1 cellular context compared by ENCODE assay signal in the genomic region with DNA sequence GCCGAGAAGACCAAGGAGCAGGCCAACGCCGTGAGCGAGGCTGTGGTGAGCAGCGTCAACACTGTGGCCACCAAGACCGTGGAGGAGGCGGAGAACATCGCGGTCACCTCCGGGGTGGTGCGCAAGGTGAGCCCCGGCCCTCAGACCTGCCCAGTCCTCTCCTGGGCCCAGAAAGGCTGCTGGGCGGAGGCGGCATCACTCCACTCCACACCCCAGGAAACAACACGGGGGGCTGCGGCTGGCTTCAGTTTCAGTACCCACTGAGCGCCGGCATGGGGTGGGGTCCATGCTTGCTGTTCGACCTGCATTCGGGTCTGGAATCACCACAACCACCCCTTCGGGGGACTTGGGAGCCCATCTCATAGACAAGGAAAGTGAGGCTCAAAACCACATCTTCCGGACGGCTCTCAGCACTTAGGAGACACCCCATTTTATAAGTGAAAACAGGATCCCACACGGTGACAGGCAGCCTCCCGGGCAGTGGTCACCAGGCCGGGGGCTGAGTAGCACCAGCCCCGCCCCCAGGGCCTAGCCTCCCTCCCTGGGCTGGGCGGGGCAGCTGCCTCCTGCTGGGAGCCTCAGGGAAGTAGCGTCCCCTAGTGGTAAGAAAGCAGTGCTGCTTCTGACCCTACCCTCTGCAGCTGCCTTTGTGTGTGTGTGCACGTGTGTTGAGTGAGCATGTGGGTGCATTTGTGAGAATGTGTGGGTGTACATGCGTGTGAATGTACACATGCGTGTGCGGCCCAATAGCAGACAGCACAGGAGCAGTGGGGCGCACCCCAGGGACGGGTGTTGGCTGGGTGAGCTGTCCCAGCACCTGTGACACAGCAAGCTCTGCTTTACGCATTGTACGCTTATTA.
TF ChIP-seq lines count a peak whose summit lies in the region.

No MANE protein-coding gene starts in this region.

TF ChIP-seq in HepG2, 621 proteins besides CTCF, POLR2A, EP300 and RAD21 (continued from another document and continues in another):
- TF ChIP-seq, protein P1, sequence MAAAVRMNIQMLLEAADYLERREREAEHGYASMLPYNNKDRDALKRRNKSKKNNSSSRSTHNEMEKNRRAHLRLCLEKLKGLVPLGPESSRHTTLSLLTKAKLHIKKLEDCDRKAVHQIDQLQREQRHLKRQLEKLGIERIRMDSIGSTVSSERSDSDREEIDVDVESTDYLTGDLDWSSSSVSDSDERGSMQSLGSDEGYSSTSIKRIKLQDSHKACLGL (CRISPR knock-in tag; IDR thresholded peaks at IDR 0.05): 0 out of 2 replicates have a peak, but pooled peaks have one; percentile 29
- TF ChIP-seq, protein P2, sequence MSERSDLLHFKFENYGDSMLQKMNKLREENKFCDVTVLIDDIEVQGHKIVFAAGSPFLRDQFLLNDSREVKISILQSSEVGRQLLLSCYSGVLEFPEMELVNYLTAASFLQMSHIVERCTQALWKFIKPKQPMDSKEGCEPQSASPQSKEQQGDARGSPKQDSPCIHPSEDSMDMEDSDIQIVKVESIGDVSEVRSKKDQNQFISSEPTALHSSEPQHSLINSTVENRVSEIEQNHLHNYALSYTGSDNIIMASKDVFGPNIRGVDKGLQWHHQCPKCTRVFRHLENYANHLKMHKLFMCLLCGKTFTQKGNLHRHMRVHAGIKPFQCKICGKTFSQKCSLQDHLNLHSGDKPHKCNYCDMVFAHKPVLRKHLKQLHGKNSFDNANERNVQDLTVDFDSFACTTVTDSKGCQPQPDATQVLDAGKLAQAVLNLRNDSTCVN (CRISPR knock-in tag; IDR thresholded peaks at IDR 0.05; ENCODE audit: borderline replicate concordance): no peak
- TF ChIP-seq ZNF160 (CRISPR knock-in tag; IDR thresholded peaks at IDR 0.05): no peak
- no peak for TF ChIP-seq ZNF367 (CRISPR knock-in tag; IDR thresholded peaks at IDR 0.05; ENCODE audit: borderline replicate concordance)
- TF ChIP-seq ZFY (CRISPR knock-in tag; IDR thresholded peaks at IDR 0.05): peak; percentile 31; the same call in 1 of the 2 replicates
- peak; percentile 55; the same call in 1 of the 2 replicates for TF ChIP-seq SP4 (CRISPR knock-in tag; IDR thresholded peaks at IDR 0.05)
- no peak for TF ChIP-seq ATM (IDR thresholded peaks at IDR 0.05; ENCODE audit: borderline replicate concordance)
- TF ChIP-seq ZNF691 (CRISPR knock-in tag; IDR thresholded peaks at IDR 0.05; ENCODE audit: borderline replicate concordance, low read depth): no peak
- TF ChIP-seq ZNF235 (CRISPR knock-in tag; IDR thresholded peaks at IDR 0.05; ENCODE audit: borderline replicate concordance): no peak
- TF ChIP-seq ZNF816 (CRISPR knock-in tag; IDR thresholded peaks at IDR 0.05; ENCODE audit: borderline replicate concordance): no peak
- no peak for TF ChIP-seq ZNF180 (CRISPR knock-in tag; IDR thresholded peaks at IDR 0.05; ENCODE audit: borderline replicate concordance, low read depth)
- TF ChIP-seq ZNF773 (CRISPR knock-in tag; IDR thresholded peaks at IDR 0.05; ENCODE audit: borderline replicate concordance): no peak
- no peak for TF ChIP-seq TOE1 (CRISPR knock-in tag; IDR thresholded peaks at IDR 0.05)
- no peak for TF ChIP-seq U2AF2 (IDR thresholded peaks at IDR 0.05; ENCODE audit: low read depth, low read length)
- TF ChIP-seq BCL6 (CRISPR knock-in tag; IDR thresholded peaks at IDR 0.05): no peak
- peak; percentile 35; the same call in 1 of the 2 replicates for TF ChIP-seq ERF (CRISPR knock-in tag; IDR thresholded peaks at IDR 0.05)
- TF ChIP-seq ZBTB7B (CRISPR knock-in tag; IDR thresholded peaks at IDR 0.05): no peak
- TF ChIP-seq ZNF547 (CRISPR knock-in tag; IDR thresholded peaks at IDR 0.05): peak; percentile 34; the same call in 1 of the 2 replicates
- peak; percentile 26; the same call in 1 of the 2 replicates for TF ChIP-seq ZNF350 (CRISPR knock-in tag; IDR thresholded peaks at IDR 0.05; ENCODE audit: borderline replicate concordance, low read depth)
- TF ChIP-seq ATF3 (CRISPR knock-in tag; IDR thresholded peaks at IDR 0.05): no peak
- no peak for TF ChIP-seq ZNF7 (CRISPR knock-in tag; IDR thresholded peaks at IDR 0.05)
- TF ChIP-seq, protein P3, sequence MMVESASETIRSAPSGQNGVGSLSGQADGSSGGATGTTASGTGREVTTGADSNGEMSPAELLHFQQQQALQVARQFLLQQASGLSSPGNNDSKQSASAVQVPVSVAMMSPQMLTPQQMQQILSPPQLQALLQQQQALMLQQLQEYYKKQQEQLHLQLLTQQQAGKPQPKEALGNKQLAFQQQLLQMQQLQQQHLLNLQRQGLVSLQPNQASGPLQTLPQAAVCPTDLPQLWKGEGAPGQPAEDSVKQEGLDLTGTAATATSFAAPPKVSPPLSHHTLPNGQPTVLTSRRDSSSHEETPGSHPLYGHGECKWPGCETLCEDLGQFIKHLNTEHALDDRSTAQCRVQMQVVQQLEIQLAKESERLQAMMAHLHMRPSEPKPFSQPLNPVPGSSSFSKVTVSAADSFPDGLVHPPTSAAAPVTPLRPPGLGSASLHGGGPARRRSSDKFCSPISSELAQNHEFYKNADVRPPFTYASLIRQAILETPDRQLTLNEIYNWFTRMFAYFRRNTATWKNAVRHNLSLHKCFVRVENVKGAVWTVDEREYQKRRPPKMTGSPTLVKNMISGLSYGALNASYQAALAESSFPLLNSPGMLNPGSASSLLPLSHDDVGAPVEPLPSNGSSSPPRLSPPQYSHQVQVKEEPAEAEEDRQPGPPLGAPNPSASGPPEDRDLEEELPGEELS (CRISPR knock-in tag; IDR thresholded peaks at IDR 0.05): no peak; the same call in 1 of the 2 replicates
- no peak for TF ChIP-seq ZNF337 (CRISPR knock-in tag; IDR thresholded peaks at IDR 0.05; ENCODE audit: borderline replicate concordance, low read depth)
- TF ChIP-seq ZNF326 (CRISPR knock-in tag; IDR thresholded peaks at IDR 0.05; ENCODE audit: borderline replicate concordance): no peak
- peak; percentile 53; the same call in 1 of the 2 replicates for TF ChIP-seq KDM2A (CRISPR knock-in tag; IDR thresholded peaks at IDR 0.05; ENCODE audit: borderline replicate concordance, low read depth)
- TF ChIP-seq ZNF431 (CRISPR knock-in tag; IDR thresholded peaks at IDR 0.05; ENCODE audit: borderline replicate concordance, low read depth): no peak
- no peak for TF ChIP-seq CENPX (CRISPR knock-in tag; IDR thresholded peaks at IDR 0.05)
- no peak for TF ChIP-seq ZNF329 (CRISPR knock-in tag; IDR thresholded peaks at IDR 0.05; ENCODE audit: low read depth)
- TF ChIP-seq XRCC5 (optimal IDR thresholded peaks at IDR 0.05; ENCODE audit: low read length): peak; percentile 34
- TF ChIP-seq RFX5 (IDR thresholded peaks at IDR 0.05; ENCODE audit: low read depth, low read length): no peak
- no peak for TF ChIP-seq NR2F6 (IDR thresholded peaks at IDR 0.05)
- TF ChIP-seq NR2F6 (CRISPR knock-in tag; IDR thresholded peaks at IDR 0.05): peak; percentile 6; the same call in 1 of the 2 replicates
- TF ChIP-seq ZNF777 (CRISPR knock-in tag; IDR thresholded peaks at IDR 0.05): no peak
- no peak for TF ChIP-seq KDM1A (CRISPR knock-in tag; IDR thresholded peaks at IDR 0.05)
- no peak for TF ChIP-seq ZSCAN12 (CRISPR knock-in tag; IDR thresholded peaks at IDR 0.05)
- TF ChIP-seq TARDBP (CRISPR knock-in tag; IDR thresholded peaks at IDR 0.05): peak; percentile 59; the same call in 1 of the 2 replicates
- TF ChIP-seq, protein P4, sequence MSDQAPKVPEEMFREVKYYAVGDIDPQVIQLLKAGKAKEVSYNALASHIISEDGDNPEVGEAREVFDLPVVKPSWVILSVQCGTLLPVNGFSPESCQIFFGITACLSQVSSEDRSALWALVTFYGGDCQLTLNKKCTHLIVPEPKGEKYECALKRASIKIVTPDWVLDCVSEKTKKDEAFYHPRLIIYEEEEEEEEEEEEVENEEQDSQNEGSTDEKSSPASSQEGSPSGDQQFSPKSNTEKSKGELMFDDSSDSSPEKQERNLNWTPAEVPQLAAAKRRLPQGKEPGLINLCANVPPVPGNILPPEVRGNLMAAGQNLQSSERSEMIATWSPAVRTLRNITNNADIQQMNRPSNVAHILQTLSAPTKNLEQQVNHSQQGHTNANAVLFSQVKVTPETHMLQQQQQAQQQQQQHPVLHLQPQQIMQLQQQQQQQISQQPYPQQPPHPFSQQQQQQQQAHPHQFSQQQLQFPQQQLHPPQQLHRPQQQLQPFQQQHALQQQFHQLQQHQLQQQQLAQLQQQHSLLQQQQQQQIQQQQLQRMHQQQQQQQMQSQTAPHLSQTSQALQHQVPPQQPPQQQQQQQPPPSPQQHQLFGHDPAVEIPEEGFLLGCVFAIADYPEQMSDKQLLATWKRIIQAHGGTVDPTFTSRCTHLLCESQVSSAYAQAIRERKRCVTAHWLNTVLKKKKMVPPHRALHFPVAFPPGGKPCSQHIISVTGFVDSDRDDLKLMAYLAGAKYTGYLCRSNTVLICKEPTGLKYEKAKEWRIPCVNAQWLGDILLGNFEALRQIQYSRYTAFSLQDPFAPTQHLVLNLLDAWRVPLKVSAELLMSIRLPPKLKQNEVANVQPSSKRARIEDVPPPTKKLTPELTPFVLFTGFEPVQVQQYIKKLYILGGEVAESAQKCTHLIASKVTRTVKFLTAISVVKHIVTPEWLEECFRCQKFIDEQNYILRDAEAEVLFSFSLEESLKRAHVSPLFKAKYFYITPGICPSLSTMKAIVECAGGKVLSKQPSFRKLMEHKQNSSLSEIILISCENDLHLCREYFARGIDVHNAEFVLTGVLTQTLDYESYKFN (CRISPR knock-in tag; conservative IDR thresholded peaks at IDR 0.05): no peak
- TF ChIP-seq SATB2 (CRISPR knock-in tag; IDR thresholded peaks at IDR 0.05): no peak
- TF ChIP-seq CSRNP1 (CRISPR knock-in tag; IDR thresholded peaks at IDR 0.05): no peak
- TF ChIP-seq MEIS2 (CRISPR knock-in tag; IDR thresholded peaks at IDR 0.05): no peak
- TF ChIP-seq SMARCE1 (IDR thresholded peaks at IDR 0.05; ENCODE audit: borderline replicate concordance): no peak
- no peak for TF ChIP-seq ONECUT2 (CRISPR knock-in tag; IDR thresholded peaks at IDR 0.05)
- TF ChIP-seq KMT2B (CRISPR knock-in tag; IDR thresholded peaks at IDR 0.05): no peak
- TF ChIP-seq KAT7 (CRISPR knock-in tag; IDR thresholded peaks at IDR 0.05; ENCODE audit: borderline replicate concordance): no peak
- TF ChIP-seq ARNT (IDR thresholded peaks at IDR 0.05): no peak
- TF ChIP-seq TIGD3 (CRISPR knock-in tag; IDR thresholded peaks at IDR 0.05; ENCODE audit: borderline replicate concordance): no peak
- peak; percentile 55; the same call in 1 of the 2 replicates for TF ChIP-seq ZNF687 (CRISPR knock-in tag; IDR thresholded peaks at IDR 0.05)
